1 cellular context compared by ENCODE assay signal in genomic region chr6:26659360-26660095, GRCh38.
TF ChIP-seq lines count a peak whose summit lies in the region.
"Not testable (repeated sequence)": the region's sequence is repeated elsewhere in the genome, so short reads cannot be mapped to it uniquely, and the experiment has no call there.

ZNF322 (minus strand) TSS chr6:26659746; CDS start chr6:26638553, 21,193 bp downstream.

TF ChIP-seq in K562, 482 proteins besides CTCF, POLR2A, EP300 and RAD21 (continued from another document):
- peak; percentile 81; the same call in 1 of the 2 replicates for TF ChIP-seq NKRF (IDR thresholded peaks at IDR 0.05; ENCODE audit: borderline replicate concordance)
- TF ChIP-seq FOXJ2 (tag; IDR thresholded peaks at IDR 0.05): peak; percentile 34; the same call in 1 of the 2 replicates
- TF ChIP-seq CHCHD3 (CRISPR knock-in tag; IDR thresholded peaks at IDR 0.05): 0 out of 2 replicates have a peak, but pooled peaks have one; percentile 10
- TF ChIP-seq CBX1 (IDR thresholded peaks at IDR 0.05; ENCODE audit: low read depth): peak; percentile 92
- TF ChIP-seq TAF9B (IDR thresholded peaks at IDR 0.05; ENCODE audit: partially characterized antibody): peak; percentile 67
- TF ChIP-seq CXXC5 (CRISPR knock-in tag; IDR thresholded peaks at IDR 0.05): peak; percentile 76
- TF ChIP-seq POLR2G (IDR thresholded peaks at IDR 0.05; ENCODE audit: low read depth, low read length): peak; percentile 93
- 0 out of 2 replicates have a peak, but pooled peaks have one; percentile 17 for TF ChIP-seq THAP12 (CRISPR knock-in tag; IDR thresholded peaks at IDR 0.05)
- TF ChIP-seq KDM2B (CRISPR knock-in tag; IDR thresholded peaks at IDR 0.05): peak; percentile 19; the same call in 1 of the 2 replicates
- TF ChIP-seq NR2C1 (IDR thresholded peaks at IDR 0.05): peak; percentile 65; the same call in 1 of the 2 replicates
- not testable (repeated sequence) for TF ChIP-seq NR2C1 (tag; IDR thresholded peaks at IDR 0.05); NR2C2 (CRISPR knock-in tag; IDR thresholded peaks at IDR 0.05); ID3 (CRISPR knock-in tag; IDR thresholded peaks at IDR 0.05); MYC (CRISPR knock-in tag; IDR thresholded peaks at IDR 0.05; ENCODE audit: borderline replicate concordance, low read depth); ATF1 (CRISPR knock-in tag; IDR thresholded peaks at IDR 0.05)
- TF ChIP-seq AFF1 (IDR thresholded peaks at IDR 0.05; ENCODE audit: low read depth in 1 of 2, partially characterized antibody in 2 of 2): peak in 1 of 2 experiments; percentile 43
- TF ChIP-seq PREB (CRISPR knock-in tag; IDR thresholded peaks at IDR 0.05): peak; percentile 82; the same call in 1 of the 2 replicates
- TF ChIP-seq ZNF830 (CRISPR knock-in tag; IDR thresholded peaks at IDR 0.05): 0 out of 2 replicates have a peak, but pooled peaks have one; percentile 70
- peak; percentile 94 for TF ChIP-seq RBFOX2 (IDR thresholded peaks at IDR 0.05; ENCODE audit: low read depth, low read length)
- peak; percentile 85 for TF ChIP-seq NR2C2 (tag; IDR thresholded peaks at IDR 0.05)
- peak; percentile 97 for TF ChIP-seq RAD51 (IDR thresholded peaks at IDR 0.05; ENCODE audit: borderline replicate concordance, low read depth)
- TF ChIP-seq GABPA (tag; conservative IDR thresholded peaks at IDR 0.05; ENCODE audit: low read depth): peak; percentile 93
- TF ChIP-seq BHLHE40 (IDR thresholded peaks at IDR 0.05; ENCODE audit: low read length): peak; percentile 34
- TF ChIP-seq ID3 (tag; IDR thresholded peaks at IDR 0.05): 0 out of 2 replicates have a peak, but pooled peaks have one; percentile 44
- TF ChIP-seq ZBTB2 (IDR thresholded peaks at IDR 0.05): 0 out of 2 replicates have a peak, but pooled peaks have one; percentile 34
- TF ChIP-seq PHF20 (IDR thresholded peaks at IDR 0.05; ENCODE audit: partially characterized antibody): peak; percentile 90
- peak; percentile 77 for TF ChIP-seq KDM5B (IDR thresholded peaks at IDR 0.05; ENCODE audit: insufficient replicate concordance, low read depth, low read length)
- peak; percentile 79 for TF ChIP-seq CBFA2T2 (conservative IDR thresholded peaks at IDR 0.05)
- peak in 1 of 2 experiments; percentile 79; a peak in 2 of 4 replicates for TF ChIP-seq HDAC1 (IDR thresholded peaks at IDR 0.05)
- TF ChIP-seq ATF7 (IDR thresholded peaks at IDR 0.05): peak; percentile 75; the same call in 1 of the 2 replicates
- peak; percentile 85 for TF ChIP-seq RBBP5 (IDR thresholded peaks at IDR 0.05; ENCODE audit: borderline replicate concordance, insufficient read depth, low read length, poor library complexity, severe bottlenecking)
- TF ChIP-seq CREB3L1 (IDR thresholded peaks at IDR 0.05; ENCODE audit: borderline replicate concordance, low read depth): 0 out of 2 replicates have a peak, but pooled peaks have one; percentile 59
- 0 out of 2 replicates have a peak, but pooled peaks have one; percentile 26 for TF ChIP-seq SREBF1 (IDR thresholded peaks at IDR 0.05; ENCODE audit: borderline replicate concordance, low read depth, low read length)
- 0 out of 2 replicates have a peak, but pooled peaks have one; percentile 15 for TF ChIP-seq ERF (CRISPR knock-in tag; IDR thresholded peaks at IDR 0.05)
- peak; percentile 6; the same call in 1 of the 2 replicates for TF ChIP-seq PHF21A (IDR thresholded peaks at IDR 0.05; ENCODE audit: borderline replicate concordance, low read depth)
- TF ChIP-seq MYC (IDR thresholded peaks at IDR 0.05; ENCODE audit: low read depth, low read length): peak; percentile 62
- peak; percentile 65 to 84 for TF ChIP-seq MNT (conservative IDR thresholded peaks at IDR 0.05)
- peak; percentile 62 for TF ChIP-seq ATF1 (tag; IDR thresholded peaks at IDR 0.05)
- peak; percentile 99 for TF ChIP-seq TFE3 (CRISPR knock-in tag; IDR thresholded peaks at IDR 0.05)
- peak; percentile 55 for TF ChIP-seq MEIS2 (IDR thresholded peaks at IDR 0.05; ENCODE audit: partially characterized antibody)
